Comparison of ENCODE assay signal across 25 cellular contexts in the genomic region with DNA sequence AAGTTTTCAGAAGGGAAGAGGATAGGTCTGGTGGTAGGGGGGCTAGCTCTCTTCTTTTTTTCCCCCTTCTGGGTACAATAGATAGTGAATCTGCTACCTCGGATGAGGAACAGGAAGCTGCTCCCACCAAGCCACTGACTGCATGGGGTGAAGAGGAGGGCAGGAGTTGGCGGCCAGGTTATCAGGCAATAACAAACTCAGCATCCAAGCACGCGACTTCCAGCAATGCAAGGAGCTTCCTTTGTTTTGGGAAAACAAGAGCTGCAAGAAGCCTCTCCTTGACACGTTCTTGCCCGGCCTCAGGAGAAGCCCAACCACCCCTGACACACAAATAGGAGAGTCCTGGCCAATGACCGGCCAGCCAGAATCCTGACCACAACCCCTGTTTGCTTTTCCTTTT.
"Had no signal": no experiment of that assay in that cellular context is flagged by ENCODE, and none has a peak within 500 bp of the region (broad histone marks: within the 10 kb centered on the region; RNA-seq: fewer than 3 reads in every experiment).

No MANE protein-coding gene starts in this region.

- H3K9me3 ChIP-seq: gastrocnemius medialis, heart left ventricle, tibial artery had no signal

- ATAC-seq: activated CD8-positive, alpha-beta T cell treated with anti-CD3 and anti-CD28 coated beads, Interleukin-2, amount 10 ng/mL, durations not matched to agents 7 days and 5 days; effector memory CD8-positive, alpha-beta T cell; gastrocnemius medialis; heart left ventricle; left lobe of liver; natural killer cell; T-cell had no signal

- H3K9me3 Mint-ChIP-seq: activated B cell treated with CpG ODN at 0.5 μM for 24 hours; effector memory CD8-positive, alpha-beta T cell; memory B cell; natural killer cell; T-cell had no signal

- H3K36me3 Mint-ChIP-seq: natural killer cell had no signal

- H3K27ac Mint-ChIP-seq: activated B cell treated with CpG ODN at 0.5 μM for 24 hours; activated CD8-positive, alpha-beta T cell treated with anti-CD3 and anti-CD28 coated beads, Interleukin-2, amount 10 ng/mL, durations not matched to agents 7 days and 5 days; activated naive CD8-positive, alpha-beta T cell; memory B cell; natural killer cell; T-cell had no signal

- H3K36me3 ChIP-seq: gastrocnemius medialis had no signal

- H3K4me3 ChIP-seq: gastrocnemius medialis, heart left ventricle, tibial artery had no signal

- H3K4me1 Mint-ChIP-seq: activated B cell treated with CpG ODN at 0.5 μM for 24 hours had no signal

- H3K27me3 ChIP-seq: gastrocnemius medialis, heart left ventricle, tibial artery had no signal

- FAIRE-seq: urothelium cell line had no signal

- H3K4me3 Mint-ChIP-seq: activated B cell treated with CpG ODN at 0.5 μM for 24 hours; activated CD8-positive, alpha-beta T cell treated with anti-CD3 and anti-CD28 coated beads, Interleukin-2, amount 10 ng/mL, durations not matched to agents 7 days and 5 days; activated naive CD8-positive, alpha-beta T cell; effector memory CD8-positive, alpha-beta T cell; memory B cell; natural killer cell; T-cell had no signal

- H3K27ac ChIP-seq: gastrocnemius medialis, heart left ventricle, tibial artery had no signal

- H3K27me3 Mint-ChIP-seq: activated B cell treated with CpG ODN at 0.5 μM for 24 hours; activated naive CD8-positive, alpha-beta T cell; effector memory CD8-positive, alpha-beta T cell; memory B cell; T-cell had no signal

- DNase-seq: activated B cell treated with CpG ODN at 0.5 μM for 24 hours; activated CD4-positive, alpha-beta T cell treated with anti-CD3 and anti-CD28 coated beads for 48 hours; activated CD8-positive, alpha-beta memory T cell treated with anti-CD3 and anti-CD28 coated beads, Interleukin-2, amount 50 U/mL, for 48 hours; activated CD8-positive, alpha-beta T cell treated with anti-CD3 and anti-CD28 coated beads, Interleukin-2, amount 10 ng/mL, durations not matched to agents 7 days and 5 days; activated gamma-delta T cell treated with Interleukin-2 at 50 U/mL for 16 hours; amniotic stem cell; dermis blood vessel endothelial cell; effector memory CD8-positive, alpha-beta T cell; gastrocnemius medialis; heart left ventricle; islet precursor cell; natural killer cell; nucleus accumbens; posterior cingulate gyrus; retina; stimulated activated CD4-positive, alpha-beta T cell treated with anti-CD3 and anti-CD28 coated beads, Interleukin-15, amount 100 ng/mL, for 24 hours; stimulated activated CD4-positive, alpha-beta T cell treated with anti-CD3 and anti-CD28 coated beads, Interleukin-4, amount 100 ng/mL, for 24 hours; stimulated activated naive CD4-positive, alpha-beta T cell; T-cell; T1000; tibial artery had no signal
